In the genomic region with DNA sequence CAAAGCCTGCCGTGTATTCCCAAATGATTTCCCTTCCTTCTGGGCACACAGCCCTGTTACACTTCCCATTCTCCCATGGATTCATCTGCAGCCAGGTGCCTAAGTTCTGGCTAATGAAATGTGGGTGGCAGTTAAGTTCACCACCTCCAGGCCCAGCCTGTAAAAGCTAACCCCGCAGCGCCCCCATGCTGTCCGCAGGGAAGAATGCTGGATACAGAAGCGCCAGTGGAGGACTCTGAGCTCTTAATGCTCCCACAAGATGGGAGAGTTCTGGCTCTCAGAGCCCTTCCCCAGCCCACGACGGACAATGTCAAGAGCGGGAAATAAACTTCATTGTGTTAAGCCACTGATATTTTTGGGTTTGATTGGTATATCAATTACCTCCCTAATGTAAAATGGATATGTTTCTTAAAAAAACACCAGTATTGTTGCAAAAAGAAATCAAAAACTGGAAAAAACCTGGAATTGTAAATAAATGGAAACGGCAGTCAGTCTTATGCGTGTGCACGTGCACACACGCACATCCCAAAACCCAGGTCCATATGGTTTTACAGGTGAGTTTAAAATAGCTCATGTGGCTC, we compare ENCODE assay signal across 9 cellular contexts. TPM values are rescaled to one million over a fixed set of nuclear protein-coding genes. Genes with fewer than 3 reads are reported as not detected.
DNase-seq lines count a peak whose midpoint lies in the region; ATAC-seq and TF ChIP-seq lines count a peak whose summit lies in the region.
"Had no signal": no experiment of that assay in that cellular context is flagged by ENCODE, and none has a peak within 500 bp of the region (broad histone marks: within the 10 kb centered on the region; RNA-seq: fewer than 3 reads in every experiment).

No MANE protein-coding gene starts in this region.

- H3K36me3 ChIP-seq in DOHH2 (ENCODE audit: control insufficient read depth, low read length) = no peaks in the 10 kb centered on the region
- H3K36me3 ChIP-seq in smooth muscle cell (ENCODE audit: low read depth) = no peaks in the 10 kb centered on the region

- H3K27ac ChIP-seq in DOHH2 (ENCODE audit: low read depth, low read length) (no peak overlapping the region), smooth muscle cell (ENCODE audit: low read depth) (no peak overlapping the region)

- peaks cover 10% of the 10 kb centered on the region for H3K4me1 ChIP-seq in DOHH2 (ENCODE audit: control insufficient read depth, low read length)
- H3K4me1 ChIP-seq in smooth muscle cell (ENCODE audit: low read depth) = no peaks in the 10 kb centered on the region

- 29% methylated on average over 12 of the region's 12 CpGs for WGBS in smooth muscle cell (ENCODE audit: low lambda C conversion rate)

- TF ChIP-seq CTCF in DOHH2 (IDR thresholded peaks at IDR 0.05; ENCODE audit: low read depth, low read length, poor library complexity, severe bottlenecking) (peak; percentile 88), glutamatergic neuron (IDR thresholded peaks at IDR 0.05; ENCODE audit: partially characterized antibody, unreplicated experiment) (peak; percentile 51), smooth muscle cell (IDR thresholded peaks at IDR 0.05; ENCODE audit: borderline replicate concordance, insufficient read depth, poor library complexity, severe bottlenecking) (peak; percentile 54)

- no peaks in the 10 kb centered on the region for H3K27me3 Mint-ChIP-seq in glutamatergic neuron (ENCODE audit: unreplicated experiment)

- H2AFZ ChIP-seq in smooth muscle cell (ENCODE audit: low read depth) = no peak overlapping the region

- H3F3A ChIP-seq in DOHH2 (ENCODE audit: control insufficient read depth, insufficient read depth) (no peaks in the 10 kb centered on the region), smooth muscle cell (ENCODE audit: low read depth) (no peaks in the 10 kb centered on the region)

- no peak overlapping the region for H3K4me3 Mint-ChIP-seq in glutamatergic neuron (ENCODE audit: unreplicated experiment)

- H3K27ac Mint-ChIP-seq in glutamatergic neuron (ENCODE audit: unreplicated experiment) = no peak overlapping the region

- H3K27me3 ChIP-seq in DOHH2 (ENCODE audit: control insufficient read depth, low read length) (no peaks in the 10 kb centered on the region), smooth muscle cell (ENCODE audit: low read depth) (no peaks in the 10 kb centered on the region)

- no peaks in the 10 kb centered on the region for H3K36me3 Mint-ChIP-seq in glutamatergic neuron (ENCODE audit: unreplicated experiment)

- peaks cover 11% of the 10 kb centered on the region for H3K4me1 Mint-ChIP-seq in glutamatergic neuron (ENCODE audit: low read depth, unreplicated experiment)

- H3K79me2 ChIP-seq in DOHH2 (ENCODE audit: control insufficient read depth, low read length) = no peaks in the 10 kb centered on the region
- H3K79me2 ChIP-seq in smooth muscle cell (ENCODE audit: low read depth) = no peaks in the 10 kb centered on the region

- H3K4me2 ChIP-seq in DOHH2 (ENCODE audit: low read length) (no peak overlapping the region), smooth muscle cell (no peak overlapping the region)

- H3K4me3 ChIP-seq in DOHH2 (ENCODE audit: low read length) (no peak overlapping the region), smooth muscle cell (no peak overlapping the region)
- H3K4me3 ChIP-seq: skin epidermis had no signal

- peak; percentile 77 for ATAC-seq in GM21367 (IDR thresholded peaks at IDR 0.05; ENCODE audit: unreplicated experiment)

- no peaks in the 10 kb centered on the region for H4K20me1 ChIP-seq in DOHH2 (ENCODE audit: control insufficient read depth, insufficient read depth, low read depth, low read length)
- no peaks in the 10 kb centered on the region for H4K20me1 ChIP-seq in smooth muscle cell (ENCODE audit: low read depth)

- H3K9me2 ChIP-seq in DOHH2 (replicated peaks; ENCODE audit: control insufficient read depth, low read length) = no peaks in the 10 kb centered on the region

- peaks cover 3% of the 10 kb centered on the region for H3K9me3 Mint-ChIP-seq in glutamatergic neuron (ENCODE audit: unreplicated experiment)

- no peak overlapping the region for H3K9ac ChIP-seq in smooth muscle cell (ENCODE audit: low read depth)

- H3K9me3 ChIP-seq in DOHH2 (ENCODE audit: control insufficient read depth, insufficient read depth, low read length) (peaks cover 4% of the 10 kb centered on the region), smooth muscle cell (replicated peaks; ENCODE audit: low read depth) (peaks cover 5% of the 10 kb centered on the region)

- DNase-seq in LoVo (ENCODE audit: low spot score) (peak; percentile 42), UCSD-AML1 (lab: John Stamatoyannopoulos, UW; ENCODE audit: unreplicated experiment) (peak; percentile 77), glutamatergic neuron (peak; percentile 75), smooth muscle cell (lab: John Stamatoyannopoulos, UW; ENCODE audit: unreplicated experiment) (no peak), NCI-H1105 (lab: John Stamatoyannopoulos, UW) (no peak)
- no peak for DNase-seq in stimulated activated naive CD4-positive, alpha-beta T cell treated with Interleukin-2 at 50 U/mL for 16 hours (lab: John Stamatoyannopoulos, UW)

RNA-seq across cellular contexts. Expression of gene FGD5, which starts 37.7 kb away (rescaled TPM):
- 3.1 TPM for total RNA-seq in glutamatergic neuron (ENCODE audit: unreplicated experiment)
- total RNA-seq in smooth muscle cell = 0.63 and 1.0 TPM in 2 replicates
- polyA plus RNA-seq in smooth muscle cell = 0.71 and 2.7 TPM in 2 replicates

Comparison
In these comparisons a context has a peak if more than half of its experiments do, and no peak if none do; other contexts are left out.
1. DNase-seq: peak in LoVo (single experiment), UCSD-AML1 (single experiment) and glutamatergic neuron (single experiment); none in smooth muscle cell (single experiment), stimulated activated naive CD4-positive, alpha-beta T cell treated with Interleukin-2 at 50 U/mL for 16 hours (single experiment) and NCI-H1105 (single experiment).
2. Peak in every context shown above with its lines, with median percentiles within 50 percentile points of each other: CTCF ChIP-seq.